ENCODE assay signal across 16 cellular contexts in the genomic region with DNA sequence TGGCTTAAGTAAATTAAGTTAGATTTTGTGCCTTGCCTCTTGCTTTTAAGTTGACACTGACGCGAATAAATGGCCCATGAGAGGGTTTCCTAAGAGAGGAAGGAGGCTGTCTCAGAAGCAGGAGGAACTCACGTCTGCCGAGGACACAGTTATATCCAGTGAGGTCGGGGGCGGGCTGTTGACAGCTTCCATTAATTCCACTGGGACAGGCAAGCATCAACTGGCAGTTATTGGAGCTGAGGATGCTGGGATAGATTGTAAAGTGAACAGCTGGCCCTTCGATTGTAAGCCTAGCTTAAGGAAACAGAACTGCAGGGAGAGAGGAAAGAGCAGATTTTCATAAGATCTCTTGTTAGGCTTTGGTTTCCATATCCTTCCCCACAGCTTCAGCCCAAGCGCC.
"Had no signal": no experiment of that assay in that cellular context is flagged by ENCODE, and none has a peak within 500 bp of the region (broad histone marks: within the 10 kb centered on the region; RNA-seq: fewer than 3 reads in every experiment).

No MANE protein-coding gene starts in this region.

- H3K36me3 Mint-ChIP-seq: activated naive CD8-positive, alpha-beta T cell treated with anti-CD3 and anti-CD28 coated beads, Interleukin-2, amount 10 ng/mL, durations not matched to agents 7 days and 5 days; mesothelial cell of epicardium; stimulated activated naive B cell treated with anti-CD40 and anti-IgM and Interleukin-4, amounts not matched to agents 10 μg/mL and 1 μg/mL and 100 μg/mL, for 72 hours; T-cell had no signal

- H3K27me3 Mint-ChIP-seq: activated CD4-positive, alpha-beta T cell treated with anti-CD3 and anti-CD28 coated beads, Interleukin-2, amount 10 ng/mL, durations not matched to agents 24 days and 14 days; activated CD8-positive, alpha-beta T cell treated with anti-CD3 and anti-CD28 coated beads for 36 hours; activated naive CD8-positive, alpha-beta T cell treated with anti-CD3 and anti-CD28 coated beads, Interleukin-2, amount 10 ng/mL, durations not matched to agents 7 days and 5 days; activated T-helper 17 cell treated with anti-CD3 and anti-CD28 coated beads, Interleukin-2, amount 50 U/mL, for 72 hours; effector memory CD8-positive, alpha-beta T cell; progenitor cell of endocrine pancreas; stimulated activated naive B cell treated with anti-CD40 and anti-IgM and Interleukin-4, amounts not matched to agents 10 μg/mL and 1 μg/mL and 100 μg/mL, for 72 hours; T-cell had no signal

- ATAC-seq: activated CD8-positive, alpha-beta T cell treated with anti-CD3 and anti-CD28 coated beads for 36 hours; activated T-helper 17 cell treated with anti-CD3 and anti-CD28 coated beads, Interleukin-2, amount 50 U/mL, for 72 hours; body of pancreas; effector memory CD8-positive, alpha-beta T cell; left colon; stimulated activated naive B cell treated with anti-CD40 and anti-IgM and Interleukin-4, amounts not matched to agents 10 μg/mL and 1 μg/mL and 100 μg/mL, for 72 hours; T-cell had no signal

- H3K4me1 Mint-ChIP-seq: activated CD4-positive, alpha-beta T cell treated with anti-CD3 and anti-CD28 coated beads, Interleukin-2, amount 10 ng/mL, durations not matched to agents 24 days and 14 days; activated naive CD8-positive, alpha-beta T cell treated with anti-CD3 and anti-CD28 coated beads, Interleukin-2, amount 10 ng/mL, durations not matched to agents 7 days and 5 days; activated T-helper 17 cell treated with anti-CD3 and anti-CD28 coated beads, Interleukin-2, amount 50 U/mL, for 72 hours; mesothelial cell of epicardium; neural crest cell; stimulated activated naive B cell treated with anti-CD40 and anti-IgM and Interleukin-4, amounts not matched to agents 10 μg/mL and 1 μg/mL and 100 μg/mL, for 72 hours; T-cell had no signal

- H3K27ac Mint-ChIP-seq: activated CD4-positive, alpha-beta T cell treated with anti-CD3 and anti-CD28 coated beads, Interleukin-2, amount 10 ng/mL, durations not matched to agents 24 days and 14 days; activated CD8-positive, alpha-beta T cell treated with anti-CD3 and anti-CD28 coated beads for 36 hours; activated naive CD8-positive, alpha-beta T cell treated with anti-CD3 and anti-CD28 coated beads, Interleukin-2, amount 10 ng/mL, durations not matched to agents 7 days and 5 days; activated T-helper 17 cell treated with anti-CD3 and anti-CD28 coated beads, Interleukin-2, amount 50 U/mL, for 72 hours; effector memory CD8-positive, alpha-beta T cell; mesothelial cell of epicardium; progenitor cell of endocrine pancreas; stimulated activated naive B cell treated with anti-CD40 and anti-IgM and Interleukin-4, amounts not matched to agents 10 μg/mL and 1 μg/mL and 100 μg/mL, for 72 hours; T-cell had no signal

- H3K4me3 Mint-ChIP-seq: activated CD4-positive, alpha-beta T cell treated with anti-CD3 and anti-CD28 coated beads, Interleukin-2, amount 10 ng/mL, durations not matched to agents 24 days and 14 days; activated CD8-positive, alpha-beta T cell treated with anti-CD3 and anti-CD28 coated beads for 36 hours; activated naive CD8-positive, alpha-beta T cell treated with anti-CD3 and anti-CD28 coated beads, Interleukin-2, amount 10 ng/mL, durations not matched to agents 7 days and 5 days; activated T-helper 17 cell treated with anti-CD3 and anti-CD28 coated beads, Interleukin-2, amount 50 U/mL, for 72 hours; effector memory CD8-positive, alpha-beta T cell; mesothelial cell of epicardium; neural crest cell; stimulated activated naive B cell treated with anti-CD40 and anti-IgM and Interleukin-4, amounts not matched to agents 10 μg/mL and 1 μg/mL and 100 μg/mL, for 72 hours; T-cell had no signal

- H3K9me3 Mint-ChIP-seq: neural crest cell had no signal

- DNase-seq: activated CD4-positive, alpha-beta T cell treated with anti-CD3 and anti-CD28 coated beads, Interleukin-2, amount 10 ng/mL, durations not matched to agents 24 days and 14 days; activated CD8-positive, alpha-beta T cell treated with anti-CD3 and anti-CD28 coated beads for 36 hours; activated naive CD4-positive, alpha-beta T cell; activated naive CD8-positive, alpha-beta T cell treated with anti-CD3 and anti-CD28 coated beads, Interleukin-2, amount 10 ng/mL, durations not matched to agents 7 days and 5 days; activated T-cell treated with anti-CD3 and anti-CD28 coated beads, Interleukin-2, amount 50 U/mL, for 1 hour; amygdala; body of pancreas; effector memory CD8-positive, alpha-beta T cell; esophagus squamous epithelium; left colon; stimulated activated naive B cell treated with anti-CD40 and anti-IgM and Interleukin-4, amounts not matched to agents 10 μg/mL and 1 μg/mL and 100 μg/mL, for 72 hours; T-cell had no signal
